8 cellular contexts compared by ENCODE assay signal in genomic region chr21:17612565-17613241, GRCh38. TPM values are rescaled to one million over a fixed set of nuclear protein-coding genes. Genes with fewer than 3 reads are reported as not detected.
A peak's percentile ranks its signal among the peaks of the same experiment; 100 is the strongest.
DNase-seq lines count a peak whose midpoint lies in the region; ATAC-seq lines count a peak whose summit lies in the region.

Gene BTG3, minus strand, starts transcription at chr21:17612901. Its CDS starts 3,757 bp downstream, at chr21:17609144.

- H3K4me3 ChIP-seq in BLaER1, result peak within 1 kb of the TSS; percentile 98

- no peaks in the 10 kb centered on the region for H3K9me3 ChIP-seq in BLaER1

- H3K9ac ChIP-seq in BLaER1, result peak within 1 kb of the TSS; percentile 84

- DNase-seq in NCI-H748 (lab: John Stamatoyannopoulos, UW; ENCODE audit: unreplicated experiment) (peak; percentile 87), medulla oblongata (ENCODE audit: extremely low spot score) (peak; percentile 91)
- DNase-seq in activated CD8-positive, alpha-beta T cell treated with anti-CD3 and anti-CD28 coated beads, Interleukin-2, amount 10 ng/mL, durations not matched to agents 7 days and 5 days, result peak; percentile 86
- peak; percentile 70 for DNase-seq in effector CD8-positive, alpha-beta T cell (lab: John Stamatoyannopoulos, UW)
- DNase-seq in stimulated activated CD4-positive, alpha-beta T cell treated with anti-CD3 and anti-CD28 coated beads, TNF-alpha, amount 100 ng/mL, for 48 hours (ENCODE audit: low read depth in 3 of 3), result peak; percentile 58 to 77 (median 60)

- CTCF ChIA-PET in activated CD8-positive, alpha-beta T cell treated with anti-CD3 and anti-CD28 coated beads, Interleukin-2, amount 10 ng/mL, durations not matched to agents 7 days and 5 days (lab: Charles Lee), result interaction anchor here (1.3 kb wide), 1 partner anchor 27 kb away, joined by 3 read pairs; no protein-coding TSS in a partner anchor

- H3K9me3 Mint-ChIP-seq in activated CD8-positive, alpha-beta T cell treated with anti-CD3 and anti-CD28 coated beads, Interleukin-2, amount 10 ng/mL, durations not matched to agents 7 days and 5 days (ENCODE audit: insufficient read depth), result no peaks in the 10 kb centered on the region

- H3K4me1 ChIP-seq in BLaER1, result peaks cover 17% of the 10 kb centered on the region

- no peaks in the 10 kb centered on the region for H3K27me3 ChIP-seq in BLaER1

- H3K4me3 Mint-ChIP-seq in activated CD8-positive, alpha-beta T cell treated with anti-CD3 and anti-CD28 coated beads, Interleukin-2, amount 10 ng/mL, durations not matched to agents 7 days and 5 days, result peak within 1 kb of the TSS; percentile 93

- ATAC-seq in GM19043 (IDR thresholded peaks at IDR 0.05; ENCODE audit: low read depth, unreplicated experiment) (peak; percentile 68), HG03342 (IDR thresholded peaks at IDR 0.05; ENCODE audit: unreplicated experiment) (peak; percentile 67)
- ATAC-seq in activated CD8-positive, alpha-beta T cell treated with anti-CD3 and anti-CD28 coated beads, Interleukin-2, amount 10 ng/mL, durations not matched to agents 7 days and 5 days, result peak; percentile 83

- H3K27ac Mint-ChIP-seq in activated CD8-positive, alpha-beta T cell treated with anti-CD3 and anti-CD28 coated beads, Interleukin-2, amount 10 ng/mL, durations not matched to agents 7 days and 5 days, result peak within 1 kb of the TSS; percentile 98

- POLR2A ChIA-PET in activated CD8-positive, alpha-beta T cell treated with anti-CD3 and anti-CD28 coated beads, Interleukin-2, amount 10 ng/mL, durations not matched to agents 7 days and 5 days (lab: Charles Lee), result interaction anchor here (1.2 to 2.4 kb wide), 4 partner anchors 11 to 1879 kb away, joined by 3 to 10 read pairs (median 8); partner anchors contain the start of gene C21orf91

- peaks cover 13% of the 10 kb centered on the region for H3K36me3 ChIP-seq in BLaER1

- peak within 1 kb of the TSS; percentile 92 for H3K27ac ChIP-seq in BLaER1

- peaks cover 3% of the 10 kb centered on the region for H3K27me3 Mint-ChIP-seq in activated CD8-positive, alpha-beta T cell treated with anti-CD3 and anti-CD28 coated beads, Interleukin-2, amount 10 ng/mL, durations not matched to agents 7 days and 5 days (ENCODE audit: low read depth)

- peaks cover 37% of the 10 kb centered on the region for H4K20me1 ChIP-seq in BLaER1

- H3K36me3 Mint-ChIP-seq in activated CD8-positive, alpha-beta T cell treated with anti-CD3 and anti-CD28 coated beads, Interleukin-2, amount 10 ng/mL, durations not matched to agents 7 days and 5 days (ENCODE audit: low read depth), result peaks cover 35% of the 10 kb centered on the region

- peak within 1 kb of the TSS; percentile 84 for H3K4me2 ChIP-seq in BLaER1

- peaks cover 56% of the 10 kb centered on the region for H3K4me1 Mint-ChIP-seq in activated CD8-positive, alpha-beta T cell treated with anti-CD3 and anti-CD28 coated beads, Interleukin-2, amount 10 ng/mL, durations not matched to agents 7 days and 5 days (ENCODE audit: low read depth)

RNA-seq across cellular contexts. Expression of gene BTG3, which starts in this region (rescaled TPM):
- total RNA-seq in activated CD8-positive, alpha-beta T cell treated with anti-CD3 and anti-CD28 coated beads, Interleukin-2, amount 10 ng/mL, durations not matched to agents 7 days and 5 days, result 10 to 100 TPM; 40.7 to 43.3 TPM

Comparison
In these comparisons a context has a peak if more than half of its experiments do, and no peak if none do; other contexts are left out.
1. Peak in every context shown above with its lines: DNase-seq, ATAC-seq, H3K4me3 ChIP-seq and H3K27ac ChIP-seq.